In the genomic region with DNA sequence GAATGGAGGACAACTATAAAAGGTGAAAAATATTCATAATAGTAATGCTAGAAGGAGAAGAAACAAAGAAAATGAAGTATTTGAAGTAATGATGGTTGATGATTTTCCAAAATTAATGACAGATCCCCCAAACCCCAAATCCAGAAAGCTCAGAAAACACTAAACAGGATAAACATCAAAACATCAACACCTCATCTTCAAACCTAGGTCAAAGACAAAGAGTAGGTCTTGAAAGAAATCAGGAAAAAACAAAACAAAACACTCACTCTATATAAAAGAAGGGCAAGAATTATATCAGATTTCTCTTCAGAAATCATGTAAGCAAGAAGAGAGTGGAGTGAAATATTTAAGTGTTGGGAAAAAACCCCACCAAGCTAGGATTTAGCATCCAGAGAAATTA, we compare ENCODE assay signal across 18 cellular contexts. TPM values are rescaled to one million over a fixed set of nuclear protein-coding genes. Genes with fewer than 3 reads are reported as not detected.
DNase-seq lines count a peak whose midpoint lies in the region; ATAC-seq and TF ChIP-seq lines count a peak whose summit lies in the region.
"Had no signal": no experiment of that assay in that cellular context is flagged by ENCODE, and none has a peak within 500 bp of the region (broad histone marks: within the 10 kb centered on the region; RNA-seq: fewer than 3 reads in every experiment).

No MANE protein-coding gene starts in this region.

- no peak for TF ChIP-seq CTCF in osteocyte (IDR thresholded peaks at IDR 0.05)

- no peaks in the 10 kb centered on the region for H3K27me3 Mint-ChIP-seq in activated naive CD4-positive, alpha-beta T cell treated with anti-CD3 and anti-CD28 coated beads for 36 hours (ENCODE audit: low read depth)
- H3K27me3 Mint-ChIP-seq in activated naive CD4-positive, alpha-beta T cell treated with anti-CD3 and anti-CD28 coated beads, Interleukin-2, amount 10 ng/mL, durations not matched to agents 7 days and 5 days = no peaks in the 10 kb centered on the region
- no peaks in the 10 kb centered on the region for H3K27me3 Mint-ChIP-seq in activated T-helper 17 cell treated with anti-CD3 and anti-CD28 coated beads, Interleukin-2, amount 50 U/mL, for 72 hours
- H3K27me3 Mint-ChIP-seq in immature natural killer cell (ENCODE audit: low read depth in 3 of 3) = peaks cover 0 to 3% (median 2%) of the 10 kb centered on the region in 3 donors
- no peaks in the 10 kb centered on the region for H3K27me3 Mint-ChIP-seq in osteocyte (ENCODE audit: unreplicated experiment)

- H3K4me1 ChIP-seq in effector memory CD4-positive, alpha-beta T cell (ENCODE audit: control insufficient read depth, insufficient read depth, low read length, poor library complexity, severe bottlenecking) = peaks cover 3% of the 10 kb centered on the region
- H3K4me1 ChIP-seq: Peyer's patch had no signal

- no peak overlapping the region for H3K4me3 ChIP-seq in effector memory CD4-positive, alpha-beta T cell (ENCODE audit: insufficient read depth, low read depth, low read length, poor library complexity, severe bottlenecking)
- H3K4me3 ChIP-seq: Peyer's patch had no signal

- no peaks in the 10 kb centered on the region for H3K9me3 ChIP-seq in effector memory CD4-positive, alpha-beta T cell (ENCODE audit: control insufficient read depth, low read length)
- H3K9me3 ChIP-seq: Peyer's patch had no signal

- H3K36me3 Mint-ChIP-seq in activated naive CD4-positive, alpha-beta T cell treated with anti-CD3 and anti-CD28 coated beads for 36 hours (ENCODE audit: low read depth) = peaks cover 20% of the 10 kb centered on the region
- peaks cover 40% of the 10 kb centered on the region for H3K36me3 Mint-ChIP-seq in activated naive CD4-positive, alpha-beta T cell treated with anti-CD3 and anti-CD28 coated beads, Interleukin-2, amount 10 ng/mL, durations not matched to agents 7 days and 5 days
- peaks cover 20% of the 10 kb centered on the region for H3K36me3 Mint-ChIP-seq in activated T-helper 17 cell treated with anti-CD3 and anti-CD28 coated beads, Interleukin-2, amount 50 U/mL, for 72 hours (ENCODE audit: low read depth)
- H3K36me3 Mint-ChIP-seq in immature natural killer cell (peaks cover 4 to 12% (median 6%) of the 10 kb centered on the region in 3 donors), osteocyte (ENCODE audit: unreplicated experiment) (peaks cover 7% of the 10 kb centered on the region)

- peaks cover 9% of the 10 kb centered on the region for H3K9me3 Mint-ChIP-seq in activated naive CD4-positive, alpha-beta T cell treated with anti-CD3 and anti-CD28 coated beads for 36 hours
- H3K9me3 Mint-ChIP-seq in activated naive CD4-positive, alpha-beta T cell treated with anti-CD3 and anti-CD28 coated beads, Interleukin-2, amount 10 ng/mL, durations not matched to agents 7 days and 5 days = peaks cover 13% of the 10 kb centered on the region
- peaks cover 5% of the 10 kb centered on the region for H3K9me3 Mint-ChIP-seq in activated T-helper 17 cell treated with anti-CD3 and anti-CD28 coated beads, Interleukin-2, amount 50 U/mL, for 72 hours
- H3K9me3 Mint-ChIP-seq in immature natural killer cell (peaks cover 0 to 8% (median 0%) of the 10 kb centered on the region in 6 donors), osteocyte (ENCODE audit: unreplicated experiment) (no peaks in the 10 kb centered on the region)

- intact Hi-C loops in activated naive CD4-positive, alpha-beta T cell treated with anti-CD3 and anti-CD28 coated beads for 36 hours (cut with micrococcal nuclease) = no loop called here

- peaks cover 76% of the 10 kb centered on the region for H3K4me1 Mint-ChIP-seq in activated naive CD4-positive, alpha-beta T cell treated with anti-CD3 and anti-CD28 coated beads for 36 hours (ENCODE audit: low read depth)
- H3K4me1 Mint-ChIP-seq in activated naive CD4-positive, alpha-beta T cell treated with anti-CD3 and anti-CD28 coated beads, Interleukin-2, amount 10 ng/mL, durations not matched to agents 7 days and 5 days = peaks cover 36% of the 10 kb centered on the region
- peaks cover 51% of the 10 kb centered on the region for H3K4me1 Mint-ChIP-seq in activated T-helper 17 cell treated with anti-CD3 and anti-CD28 coated beads, Interleukin-2, amount 50 U/mL, for 72 hours
- H3K4me1 Mint-ChIP-seq in immature natural killer cell (peaks cover 69 to 94% of the 10 kb centered on the region in 2 donors), osteocyte (ENCODE audit: unreplicated experiment) (peaks cover 49% of the 10 kb centered on the region)

- CTCF ChIA-PET in activated naive CD4-positive, alpha-beta T cell treated with anti-CD3 and anti-CD28 coated beads for 36 hours (lab: Charles Lee) = interaction anchor here (0.7 kb wide), 1 partner anchor 104 kb away, joined by 3 read pairs; no protein-coding TSS in a partner anchor
- CTCF ChIA-PET in activated naive CD4-positive, alpha-beta T cell treated with anti-CD3 and anti-CD28 coated beads, Interleukin-2, amount 10 ng/mL, durations not matched to agents 7 days and 5 days (lab: Charles Lee) = interaction anchor here (0.8 kb wide), 1 partner anchor 58 kb away, joined by 3 read pairs; the partner anchor contains the start of gene NOL7

- H3K27ac Mint-ChIP-seq in activated naive CD4-positive, alpha-beta T cell treated with anti-CD3 and anti-CD28 coated beads for 36 hours = peak overlapping the region; percentile 20
- H3K27ac Mint-ChIP-seq in activated naive CD4-positive, alpha-beta T cell treated with anti-CD3 and anti-CD28 coated beads, Interleukin-2, amount 10 ng/mL, durations not matched to agents 7 days and 5 days = no peak overlapping the region
- H3K27ac Mint-ChIP-seq in activated T-helper 17 cell treated with anti-CD3 and anti-CD28 coated beads, Interleukin-2, amount 50 U/mL, for 72 hours = peak overlapping the region; percentile 51
- H3K27ac Mint-ChIP-seq in immature natural killer cell (peak overlapping the region in 5 of 6 donors; percentile 15 to 66 (median 65)), osteocyte (ENCODE audit: unreplicated experiment) (peak overlapping the region; percentile 60)
- H3K27ac Mint-ChIP-seq: HFFc6 had no signal

- H3K27me3 ChIP-seq in effector memory CD4-positive, alpha-beta T cell (replicated peaks; ENCODE audit: control insufficient read depth, insufficient read depth, low read length, poor library complexity, severe bottlenecking) = no peaks in the 10 kb centered on the region
- H3K27me3 ChIP-seq: Peyer's patch had no signal

- no peak overlapping the region for H3K4me3 Mint-ChIP-seq in activated naive CD4-positive, alpha-beta T cell treated with anti-CD3 and anti-CD28 coated beads for 36 hours
- H3K4me3 Mint-ChIP-seq in activated naive CD4-positive, alpha-beta T cell treated with anti-CD3 and anti-CD28 coated beads, Interleukin-2, amount 10 ng/mL, durations not matched to agents 7 days and 5 days = no peak overlapping the region
- H3K4me3 Mint-ChIP-seq in activated T-helper 17 cell treated with anti-CD3 and anti-CD28 coated beads, Interleukin-2, amount 50 U/mL, for 72 hours = peak overlapping the region; percentile 19
- H3K4me3 Mint-ChIP-seq in immature natural killer cell (no peak overlapping the region), osteocyte (ENCODE audit: unreplicated experiment) (no peak overlapping the region)
- H3K4me3 Mint-ChIP-seq: HFFc6 had no signal

- ATAC-seq in activated T-helper 17 cell treated with anti-CD3 and anti-CD28 coated beads, Interleukin-2, amount 50 U/mL, for 72 hours (replicated peaks) = no peak
- ATAC-seq in GM19395 (IDR thresholded peaks at IDR 0.05; ENCODE audit: unreplicated experiment) (no peak), GM19467 (IDR thresholded peaks at IDR 0.05; ENCODE audit: unreplicated experiment) (no peak)
- ATAC-seq: Right ventricle myocardium inferior had no signal

- H3K27ac ChIP-seq in effector memory CD4-positive, alpha-beta T cell (ENCODE audit: insufficient read depth, low read length, poor library complexity, severe bottlenecking) = no peak overlapping the region
- H3K27ac ChIP-seq: Peyer's patch had no signal

- H3K36me3 ChIP-seq in effector memory CD4-positive, alpha-beta T cell (ENCODE audit: control insufficient read depth, insufficient read depth, low read length) = no peaks in the 10 kb centered on the region
- H3K36me3 ChIP-seq: Peyer's patch had no signal

- DNase-seq in activated naive CD4-positive, alpha-beta T cell treated with anti-CD3 and anti-CD28 coated beads for 36 hours = no peak
- no peak for DNase-seq in activated naive CD4-positive, alpha-beta T cell treated with anti-CD3 and anti-CD28 coated beads, Interleukin-2, amount 10 ng/mL, durations not matched to agents 7 days and 5 days
- DNase-seq in immature natural killer cell (no peak), osteocyte (ENCODE audit: extremely low spot score, unreplicated experiment) (no peak)
- no peak for DNase-seq in effector memory CD4-positive, alpha-beta T cell
- DNase-seq: DMS 273 treated with DMSO at 0.1 percent for 48 hours, GF-D8, HFFc6, Kasumi-1, MM.1S, NCI-H1105, NCI-H1694, NCI-H510A treated with DMSO at 0.1 percent for 48 hours, Peyer's patch had no signal

RNA-seq across cellular contexts. Expression of gene RANBP9, which starts 38.7 kb away (rescaled TPM):
- total RNA-seq in activated naive CD4-positive, alpha-beta T cell treated with anti-CD3 and anti-CD28 coated beads for 36 hours = 10 to 100 TPM; 61.2 to 62.9 TPM
- 10 to 100 TPM; 57.3 to 68.2 TPM for total RNA-seq in activated T-helper 17 cell treated with anti-CD3 and anti-CD28 coated beads, Interleukin-2, amount 50 U/mL, for 72 hours
- 1 to 10 TPM; 2.4 to 5.5 (median 3.8) TPM for polyA plus RNA-seq in immature natural killer cell
- total RNA-seq in osteocyte = 53.6 and 55.4 TPM in 2 replicates

RNA-seq across cellular contexts. Expression of gene NOL7, which starts 57.8 kb away (rescaled TPM):
- 10 to 100 TPM; 79.5 to 80.8 TPM for total RNA-seq in activated naive CD4-positive, alpha-beta T cell treated with anti-CD3 and anti-CD28 coated beads for 36 hours
- 10 to 100 TPM; 50.4 to 92.5 TPM for total RNA-seq in activated T-helper 17 cell treated with anti-CD3 and anti-CD28 coated beads, Interleukin-2, amount 50 U/mL, for 72 hours
- polyA plus RNA-seq in immature natural killer cell = 10 to 100 TPM; 57.0 to 92.2 (median 65.1) TPM
- 48.7 and 50.9 TPM in 2 replicates for total RNA-seq in osteocyte
